Comparison of ENCODE assay signal across 8 cellular contexts in genomic region chr1:35894183-35894582, GRCh38. TPM values are rescaled to one million over a fixed set of nuclear protein-coding genes. Genes with fewer than 3 reads are reported as not detected.
DNase-seq lines count a peak whose midpoint lies in the region; ATAC-seq and TF ChIP-seq lines count a peak whose summit lies in the region.

No MANE protein-coding gene starts in this region.

- BruUV-seq in MCF 10A (replicated peaks; lab: Mats Ljungman, UMichigan) = no TSS peak

- no peak overlapping the region for H3K27ac ChIP-seq in suprapubic skin

- H3K4me3 Mint-ChIP-seq in WTC11 (no peak overlapping the region), MCF 10A (ENCODE audit: unreplicated experiment) (no peak overlapping the region), glutamatergic neuron (ENCODE audit: unreplicated experiment) (no peak overlapping the region)

- ATAC-seq in HG03108 (IDR thresholded peaks at IDR 0.05; ENCODE audit: unreplicated experiment) (peak; percentile 60), WTC11 (no peak), GM19397 (IDR thresholded peaks at IDR 0.05; ENCODE audit: unreplicated experiment) (no peak)

- no peaks in the 10 kb centered on the region for H3K9me3 Mint-ChIP-seq in WTC11
- no peaks in the 10 kb centered on the region for H3K9me3 Mint-ChIP-seq in MCF 10A (ENCODE audit: unreplicated experiment)
- H3K9me3 Mint-ChIP-seq in glutamatergic neuron (ENCODE audit: unreplicated experiment) = no peaks in the 10 kb centered on the region

- no peaks in the 10 kb centered on the region for H3K27me3 ChIP-seq in suprapubic skin

- POLR2A ChIA-PET in WTC11 (lab: Charles Lee) (no interaction called here), MCF 10A (lab: Yijun Ruan, JAX) (no interaction called here)

- TF ChIP-seq POLR2A in suprapubic skin (IDR thresholded peaks at IDR 0.05) = no peak

- 93% methylated on average over 6 of the region's 6 CpGs for WGBS in suprapubic skin

- DNase-seq in GM12865 (ENCODE audit: low read depth) (peak; percentile 71), WTC11 (ENCODE audit: low spot score) (no peak), midbrain (lab: John Stamatoyannopoulos, UW) (peak; percentile 28), MCF 10A (ENCODE audit: unreplicated experiment) (no peak), glutamatergic neuron (no peak), suprapubic skin (ENCODE audit: low spot score in 2 of 2) (no peak)

- CTCF ChIA-PET in WTC11 (lab: Charles Lee) (interaction anchor here (1.3 kb wide), 1 partner anchor 11 kb away, joined by 4 read pairs; the partner anchor contains the start of gene AGO1), MCF 10A (lab: Yijun Ruan, JAX) (interaction anchor here (0.7 kb wide), 1 partner anchor 12 kb away, joined by 3 read pairs; no protein-coding TSS in a partner anchor)

- TF ChIP-seq EP300 in suprapubic skin (IDR thresholded peaks at IDR 0.05) = no peak

- H3K4me1 Mint-ChIP-seq in WTC11 (no peaks in the 10 kb centered on the region; the same call in 1 of the 2 replicates), MCF 10A (ENCODE audit: insufficient read depth, unreplicated experiment) (no peaks in the 10 kb centered on the region), glutamatergic neuron (ENCODE audit: low read depth, unreplicated experiment) (peaks cover 2% of the 10 kb centered on the region)

- H3K9me3 ChIP-seq in suprapubic skin = no peaks in the 10 kb centered on the region

- H3K36me3 Mint-ChIP-seq in WTC11 (peaks cover 78% of the 10 kb centered on the region), MCF 10A (ENCODE audit: insufficient read depth, unreplicated experiment) (peaks cover 39% of the 10 kb centered on the region), glutamatergic neuron (ENCODE audit: unreplicated experiment) (peaks cover 3% of the 10 kb centered on the region)

- no peak overlapping the region for H3K4me3 ChIP-seq in GM12865 (ENCODE audit: low read depth, low read length)
- H3K4me3 ChIP-seq in suprapubic skin = no peak overlapping the region

- H3K27ac Mint-ChIP-seq in WTC11 = 0 out of 2 replicates have a peak overlapping the region, but pooled peaks have one; percentile 34
- H3K27ac Mint-ChIP-seq in MCF 10A (ENCODE audit: low read depth, unreplicated experiment) = no peak overlapping the region
- no peak overlapping the region for H3K27ac Mint-ChIP-seq in glutamatergic neuron (ENCODE audit: unreplicated experiment)

- H3K4me1 ChIP-seq in suprapubic skin = no peaks in the 10 kb centered on the region

- H3K27me3 Mint-ChIP-seq in WTC11 (ENCODE audit: low read depth) (no peaks in the 10 kb centered on the region), MCF 10A (ENCODE audit: insufficient read depth, unreplicated experiment) (no peaks in the 10 kb centered on the region), glutamatergic neuron (ENCODE audit: unreplicated experiment) (peaks cover 4% of the 10 kb centered on the region)

- intact Hi-C loops in MCF 10A (cut with micrococcal nuclease) = no loop called here

- peaks cover 88% of the 10 kb centered on the region for H3K36me3 ChIP-seq in suprapubic skin

- TF ChIP-seq CTCF in GM12865 (IDR thresholded peaks at IDR 0.05; ENCODE audit: insufficient read depth, low read depth, low read length, missing control alignments) (no peak), WTC11 (IDR thresholded peaks at IDR 0.05) (no peak), MCF 10A (IDR thresholded peaks at IDR 0.05; ENCODE audit: unreplicated experiment) (no peak), glutamatergic neuron (IDR thresholded peaks at IDR 0.05; ENCODE audit: partially characterized antibody, unreplicated experiment) (no peak), suprapubic skin (IDR thresholded peaks at IDR 0.05) (no peak)

TF ChIP-seq in WTC11, 78 proteins besides CTCF, POLR2A, EP300 and RAD21:
- TF ChIP-seq, protein P1, sequence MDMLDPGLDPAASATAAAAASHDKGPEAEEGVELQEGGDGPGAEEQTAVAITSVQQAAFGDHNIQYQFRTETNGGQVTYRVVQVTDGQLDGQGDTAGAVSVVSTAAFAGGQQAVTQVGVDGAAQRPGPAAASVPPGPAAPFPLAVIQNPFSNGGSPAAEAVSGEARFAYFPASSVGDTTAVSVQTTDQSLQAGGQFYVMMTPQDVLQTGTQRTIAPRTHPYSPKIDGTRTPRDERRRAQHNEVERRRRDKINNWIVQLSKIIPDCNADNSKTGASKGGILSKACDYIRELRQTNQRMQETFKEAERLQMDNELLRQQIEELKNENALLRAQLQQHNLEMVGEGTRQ (CRISPR knock-in tag; IDR thresholded peaks at IDR 0.05) = no peak
- TF ChIP-seq GABPB1 (CRISPR knock-in tag; IDR thresholded peaks at IDR 0.05) (no peak), CREM (CRISPR knock-in tag; IDR thresholded peaks at IDR 0.05) (no peak), ELF4 (CRISPR knock-in tag; IDR thresholded peaks at IDR 0.05; ENCODE audit: low read depth) (no peak), ZNF232 (CRISPR knock-in tag; IDR thresholded peaks at IDR 0.05) (no peak), NFATC4 (CRISPR knock-in tag; IDR thresholded peaks at IDR 0.05) (no peak), ZNF263 (CRISPR knock-in tag; IDR thresholded peaks at IDR 0.05; ENCODE audit: low read depth) (no peak), JAZF1 (CRISPR knock-in tag; IDR thresholded peaks at IDR 0.05) (no peak), ETV6 (CRISPR knock-in tag; IDR thresholded peaks at IDR 0.05) (no peak), EMX1 (CRISPR knock-in tag; IDR thresholded peaks at IDR 0.05) (no peak), NR1H2 (CRISPR knock-in tag; IDR thresholded peaks at IDR 0.05) (no peak), SOX15 (CRISPR knock-in tag; IDR thresholded peaks at IDR 0.05) (no peak), MLX (CRISPR knock-in tag; IDR thresholded peaks at IDR 0.05) (no peak), NR2C2 (CRISPR knock-in tag; IDR thresholded peaks at IDR 0.05) (no peak), ATF6 (CRISPR knock-in tag; IDR thresholded peaks at IDR 0.05) (no peak), SP1 (CRISPR knock-in tag; conservative IDR thresholded peaks at IDR 0.05) (no peak), RELA (CRISPR knock-in tag; IDR thresholded peaks at IDR 0.05; ENCODE audit: borderline replicate concordance) (no peak)
- TF ChIP-seq, protein P2, sequence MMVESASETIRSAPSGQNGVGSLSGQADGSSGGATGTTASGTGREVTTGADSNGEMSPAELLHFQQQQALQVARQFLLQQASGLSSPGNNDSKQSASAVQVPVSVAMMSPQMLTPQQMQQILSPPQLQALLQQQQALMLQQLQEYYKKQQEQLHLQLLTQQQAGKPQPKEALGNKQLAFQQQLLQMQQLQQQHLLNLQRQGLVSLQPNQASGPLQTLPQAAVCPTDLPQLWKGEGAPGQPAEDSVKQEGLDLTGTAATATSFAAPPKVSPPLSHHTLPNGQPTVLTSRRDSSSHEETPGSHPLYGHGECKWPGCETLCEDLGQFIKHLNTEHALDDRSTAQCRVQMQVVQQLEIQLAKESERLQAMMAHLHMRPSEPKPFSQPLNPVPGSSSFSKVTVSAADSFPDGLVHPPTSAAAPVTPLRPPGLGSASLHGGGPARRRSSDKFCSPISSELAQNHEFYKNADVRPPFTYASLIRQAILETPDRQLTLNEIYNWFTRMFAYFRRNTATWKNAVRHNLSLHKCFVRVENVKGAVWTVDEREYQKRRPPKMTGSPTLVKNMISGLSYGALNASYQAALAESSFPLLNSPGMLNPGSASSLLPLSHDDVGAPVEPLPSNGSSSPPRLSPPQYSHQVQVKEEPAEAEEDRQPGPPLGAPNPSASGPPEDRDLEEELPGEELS (CRISPR knock-in tag; IDR thresholded peaks at IDR 0.05) = no peak

RNA-seq across cellular contexts. Expression of gene AGO1, which starts 11.2 kb away (rescaled TPM):
- 77.8 to 81.8 TPM (median 80.6 TPM) in 3 replicates for total RNA-seq in WTC11 (2021)
- 13.5 and 15.7 TPM in 2 replicates for total RNA-seq in MCF 10A (2022)
- total RNA-seq in glutamatergic neuron (ENCODE audit: unreplicated experiment) = 103 TPM
- total RNA-seq in suprapubic skin = 10 to 100 TPM; 21.6 to 48.4 (median 35.4) TPM

RNA-seq across cellular contexts. Expression of gene AGO3, which starts 36.7 kb away (rescaled TPM):
- total RNA-seq in WTC11 (2021) (26.8 to 30.7 TPM (median 27.0 TPM) in 3 replicates), MCF 10A (2022) (27.3 and 31.6 TPM in 2 replicates), glutamatergic neuron (ENCODE audit: unreplicated experiment) (32.7 TPM), suprapubic skin (10 to 100 TPM; 12.7 to 21.4 (median 18.1) TPM)

Comparison
In these comparisons a context has a peak if more than half of its experiments do, and no peak if none do; other contexts are left out.
1. DNase-seq: peak in GM12865 (single experiment) and midbrain (single experiment); none in WTC11 (single experiment), MCF 10A (single experiment), glutamatergic neuron (single experiment) and suprapubic skin (0 of 2).